In the genomic region with DNA sequence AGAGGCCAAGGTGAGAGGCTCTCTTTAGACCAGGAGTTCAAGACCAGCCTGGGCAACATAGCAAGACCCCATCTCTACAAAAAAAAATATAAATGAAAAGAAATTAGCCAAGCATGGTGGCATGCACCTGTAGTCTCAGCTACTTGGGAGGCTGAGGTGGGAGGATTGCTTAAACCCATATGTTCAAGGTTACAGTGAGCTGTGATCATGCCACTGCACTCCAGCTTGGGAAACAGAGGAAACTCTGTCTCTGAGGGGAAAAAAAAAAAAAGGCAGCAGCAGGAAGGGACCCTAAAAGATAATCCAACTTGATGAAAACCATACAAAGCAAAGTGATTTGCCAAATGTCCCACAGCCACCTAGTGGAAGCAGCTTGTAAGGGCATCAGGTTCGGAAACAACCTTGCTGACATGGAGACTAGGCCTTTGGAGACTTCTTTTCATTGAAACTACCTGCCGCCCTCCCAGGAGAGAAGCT, we compare ENCODE assay signal across 8 cellular contexts. TPM values are rescaled to one million over a fixed set of nuclear protein-coding genes. Genes with fewer than 3 reads are reported as not detected.
DNase-seq lines count a peak whose midpoint lies in the region; TF ChIP-seq lines count a peak whose summit lies in the region.

No MANE protein-coding gene starts in this region.

- intact Hi-C loops in posterior vena cava (cut with DNase I), result no loop called here

- no peaks in the 10 kb centered on the region for H3K4me1 ChIP-seq in smooth muscle cell (ENCODE audit: low read depth)

- H3K4me2 ChIP-seq in smooth muscle cell, result no peak overlapping the region

- peaks cover 24% of the 10 kb centered on the region for H4K20me1 ChIP-seq in smooth muscle cell (ENCODE audit: low read depth)

- H3K9ac ChIP-seq in smooth muscle cell (ENCODE audit: low read depth), result no peak overlapping the region

- DNase-seq in GDM1 (lab: John Stamatoyannopoulos, UW) (peak; percentile 7), HCEC 1CT (peak; percentile 46), OCI-M2 (lab: John Stamatoyannopoulos, UW; ENCODE audit: unreplicated experiment) (peak; percentile 23), germinal center (ENCODE audit: low spot score) (peak; percentile 52), smooth muscle cell (lab: John Stamatoyannopoulos, UW; ENCODE audit: unreplicated experiment) (no peak), NCI-H187 (lab: John Stamatoyannopoulos, UW) (no peak), posterior vena cava (ENCODE audit: low spot score) (no peak)
- peak; percentile 17 for DNase-seq in activated T-helper 9 cell treated with anti-CD3 and anti-CD28 coated beads, Interleukin-2, amount 50 U/mL, for 16 hours (ENCODE audit: low read depth)

- no peaks in the 10 kb centered on the region for H3K9me3 ChIP-seq in smooth muscle cell (replicated peaks; ENCODE audit: low read depth)

- TF ChIP-seq CTCF in smooth muscle cell (IDR thresholded peaks at IDR 0.05; ENCODE audit: borderline replicate concordance, insufficient read depth, poor library complexity, severe bottlenecking), result peak; percentile 50

- H3F3A ChIP-seq in smooth muscle cell (ENCODE audit: low read depth), result peaks cover 31% of the 10 kb centered on the region

- H2AFZ ChIP-seq in smooth muscle cell (ENCODE audit: low read depth), result no peak overlapping the region

- H3K27ac ChIP-seq in smooth muscle cell (ENCODE audit: low read depth), result no peak overlapping the region

- H3K27me3 ChIP-seq in smooth muscle cell (ENCODE audit: low read depth), result no peaks in the 10 kb centered on the region

- WGBS in smooth muscle cell (ENCODE audit: low lambda C conversion rate), result 43% methylated on average over 2 of the region's 2 CpGs

- H3K4me3 ChIP-seq in smooth muscle cell, result no peak overlapping the region

- H3K79me2 ChIP-seq in smooth muscle cell (ENCODE audit: low read depth), result no peaks in the 10 kb centered on the region

- peaks cover 7% of the 10 kb centered on the region for H3K36me3 ChIP-seq in smooth muscle cell (ENCODE audit: low read depth)

RNA-seq across cellular contexts. Expression of a gene that starts 15.6 kb away (rescaled TPM):
- total RNA-seq in smooth muscle cell, result 2.0 and 5.6 TPM in 2 replicates
- 2.3 and 4.5 TPM in 2 replicates for polyA plus RNA-seq in smooth muscle cell
- total RNA-seq in posterior vena cava, result 10 to 100 TPM in 1 of 2 donors, 1 to 10 TPM in 1; 9.4 to 12.5 TPM

RNA-seq across cellular contexts. Expression of a gene that starts 16.4 kb away (rescaled TPM):
- total RNA-seq in smooth muscle cell, result 21.4 and 31.2 TPM in 2 replicates
- polyA plus RNA-seq in smooth muscle cell, result 143 and 159 TPM in 2 replicates
- total RNA-seq in posterior vena cava, result 100 to 1,000 TPM in 1 of 2 donors, 10 to 100 TPM in 1; 99.6 to 121 TPM

RNA-seq across cellular contexts. Expression of a gene that starts 58.8 kb away (rescaled TPM):
- 27.1 and 31.8 TPM in 2 replicates for total RNA-seq in smooth muscle cell
- 9.3 and 14.3 TPM in 2 replicates for polyA plus RNA-seq in smooth muscle cell
- 10 to 100 TPM; 27.0 to 31.6 TPM for total RNA-seq in posterior vena cava

Comparison
In these comparisons a context has a peak if more than half of its experiments do, and no peak if none do; other contexts are left out.
1. DNase-seq: peak in GDM1 (single experiment), HCEC 1CT (single experiment), OCI-M2 (single experiment), activated T-helper 9 cell treated with anti-CD3 and anti-CD28 coated beads, Interleukin-2, amount 50 U/mL, for 16 hours (single experiment) and germinal center (single experiment); none in smooth muscle cell (single experiment), NCI-H187 (0 of 2) and posterior vena cava (single experiment).